In the genomic region with DNA sequence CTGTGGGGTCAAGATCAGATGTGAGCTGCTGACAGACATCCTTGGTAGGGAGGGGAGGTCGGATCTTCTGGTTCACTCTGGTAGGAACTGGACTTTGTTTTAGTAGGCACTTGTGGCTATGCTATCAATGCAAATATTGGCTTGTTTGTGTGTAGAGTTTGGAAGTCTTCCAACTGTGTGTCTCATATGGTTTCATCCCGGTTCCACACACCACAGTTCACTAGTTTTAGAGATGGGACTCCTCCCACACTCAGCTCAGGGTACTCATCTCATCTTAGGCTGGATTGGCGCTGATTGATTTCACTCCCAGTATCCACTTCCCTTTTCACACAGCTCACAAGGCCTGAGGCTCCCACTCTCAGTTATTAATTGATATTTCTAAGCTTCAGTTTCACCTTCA, we compare ENCODE assay signal across 13 cellular contexts.
DNase-seq lines count a peak whose midpoint lies in the region; ATAC-seq and TF ChIP-seq lines count a peak whose summit lies in the region.
"Had no signal": no experiment of that assay in that cellular context is flagged by ENCODE, and none has a peak within 500 bp of the region (broad histone marks: within the 10 kb centered on the region; RNA-seq: fewer than 3 reads in every experiment).

No MANE protein-coding gene starts in this region.

- no peak overlapping the region for H3K27ac ChIP-seq in esophagus muscularis mucosa (replicated peaks in 1 of 4)
- H3K27ac ChIP-seq: C4-2B, thyroid gland had no signal

- intact Hi-C loops in esophagus muscularis mucosa (cut with DNase I), result no loop called here
- intact Hi-C loops in left ventricle myocardium superior (cut with micrococcal nuclease), result no loop called here

- peaks cover 0 to 10% (median 8%) of the 10 kb centered on the region in 4 donors for H3K4me1 ChIP-seq in esophagus muscularis mucosa
- H3K4me1 ChIP-seq: thyroid gland had no signal

- H3K9me3 ChIP-seq in esophagus muscularis mucosa, result peaks cover 0 to 12% (median 7%) of the 10 kb centered on the region in 4 donors
- H3K9me3 ChIP-seq: thyroid gland had no signal

- ATAC-seq in GM18511 (IDR thresholded peaks at IDR 0.05; ENCODE audit: unreplicated experiment) (peak; percentile 99), GM21423 (IDR thresholded peaks at IDR 0.05; ENCODE audit: unreplicated experiment) (peak; percentile 99), HG03442 (IDR thresholded peaks at IDR 0.05; ENCODE audit: unreplicated experiment) (peak; percentile 93), left ventricle myocardium superior (no peak)

- peak; percentile 17 for DNase-seq in esophagus muscularis mucosa (ENCODE audit: extremely low spot score)
- no peak for DNase-seq in G401 (ENCODE audit: low spot score)
- no peak for DNase-seq in left ventricle myocardium superior
- no peak for DNase-seq in activated CD4-positive, alpha-beta T cell treated with anti-CD3 and anti-CD28 coated beads, Interleukin-2, amount 50 U/mL, for 48 hours
- DNase-seq in erythroblast (lab: John Stamatoyannopoulos, UW), result no peak
- DNase-seq: activated naive CD4-positive, alpha-beta T cell treated with anti-CD3 and anti-CD28 coated beads, Interleukin-2, amount 10 ng/mL, durations not matched to agents 7 days and 5 days; NCI-H1105; RPMI8226; thyroid gland had no signal

- 65% methylated on average over 3 of the region's 3 CpGs for WGBS in esophagus muscularis mucosa

- no peaks in the 10 kb centered on the region for H3K36me3 ChIP-seq in esophagus muscularis mucosa
- H3K36me3 ChIP-seq: thyroid gland had no signal

- H3K4me3 ChIP-seq in esophagus muscularis mucosa, result no peak overlapping the region
- H3K4me3 ChIP-seq: thyroid gland had no signal

- no peak for TF ChIP-seq POLR2A in esophagus muscularis mucosa (IDR thresholded peaks at IDR 0.05; ENCODE audit: low read depth)
- no peak for TF ChIP-seq POLR2A in erythroblast (IDR thresholded peaks at IDR 0.05; ENCODE audit: low read length)

- in situ Hi-C loops in G401 (cut with HindIII; ENCODE audit: low sequenced_read_pairs), result no loop called here

- TF ChIP-seq CTCF in esophagus muscularis mucosa (IDR thresholded peaks at IDR 0.05), result no peak

- TF ChIP-seq EP300 in esophagus muscularis mucosa (IDR thresholded peaks at IDR 0.05), result no peak

- H3K27me3 ChIP-seq in esophagus muscularis mucosa, result no peaks in the 10 kb centered on the region
- H3K27me3 ChIP-seq: thyroid gland had no signal
